In genomic region chr1:54260810-54261209, GRCh38 we compare ENCODE assay signal across 15 cellular contexts.
DNase-seq lines count a peak whose midpoint lies in the region; ATAC-seq and TF ChIP-seq lines count a peak whose summit lies in the region.
"Had no signal": no experiment of that assay in that cellular context is flagged by ENCODE, and none has a peak within 500 bp of the region (broad histone marks: within the 10 kb centered on the region; RNA-seq: fewer than 3 reads in every experiment).

No MANE protein-coding gene starts in this region.

- H3K27me3 ChIP-seq in endodermal cell (ENCODE audit: control insufficient read depth, insufficient read depth, low read length, poor library complexity, severe bottlenecking) = no peaks in the 10 kb centered on the region
- H3K27me3 ChIP-seq: BE2C, SJCRH30 had no signal

- H3K36me3 ChIP-seq in endodermal cell (ENCODE audit: control insufficient read depth, insufficient read depth, low read length) = peaks cover 94% of the 10 kb centered on the region
- H3K36me3 ChIP-seq: BE2C, SJCRH30 had no signal

- WGBS in endodermal cell (ENCODE audit: insufficient coverage in 1 of 2, insufficient read length in 1 of 2), 2 experiments = 95 to 100% methylated on average over 4 to 10 of the region's 10 CpGs

- no peaks in the 10 kb centered on the region for H3K36me3 Mint-ChIP-seq in activated naive CD4-positive, alpha-beta T cell treated with anti-CD3 and anti-CD28 coated beads, Interleukin-2, amount 50 U/mL, for 72 hours
- H3K36me3 Mint-ChIP-seq in activated naive CD4-positive, alpha-beta T cell treated with anti-CD3 and anti-CD28 coated beads, Interleukin-2, amount 10 ng/mL, durations not matched to agents 7 days and 5 days = peaks cover 23% of the 10 kb centered on the region
- peaks cover 68% of the 10 kb centered on the region for H3K36me3 Mint-ChIP-seq in endodermal cell (ENCODE audit: low read depth)

- peak overlapping the region; percentile 16 to 84 for H3K27ac Mint-ChIP-seq in activated naive CD4-positive, alpha-beta T cell treated with anti-CD3 and anti-CD28 coated beads, Interleukin-2, amount 50 U/mL, for 72 hours
- no peak overlapping the region for H3K27ac Mint-ChIP-seq in activated naive CD4-positive, alpha-beta T cell treated with anti-CD3 and anti-CD28 coated beads, Interleukin-2, amount 10 ng/mL, durations not matched to agents 7 days and 5 days
- H3K27ac Mint-ChIP-seq in endodermal cell = peak overlapping the region; percentile 58

- H3K9ac ChIP-seq in endodermal cell (ENCODE audit: extremely low read depth, low read length, poor library complexity, severe bottlenecking) = no peak overlapping the region

- H3K9me3 ChIP-seq in endodermal cell (ENCODE audit: control insufficient read depth, low read length) = no peaks in the 10 kb centered on the region
- H3K9me3 ChIP-seq: BE2C, SJCRH30 had no signal

- CTCF ChIA-PET in activated naive CD4-positive, alpha-beta T cell treated with anti-CD3 and anti-CD28 coated beads, Interleukin-2, amount 10 ng/mL, durations not matched to agents 7 days and 5 days (lab: Charles Lee) = interaction anchor here (1.1 kb wide), 1 partner anchor 25 kb away, joined by 4 read pairs; no protein-coding TSS in a partner anchor

- H3K9me3 Mint-ChIP-seq in activated naive CD4-positive, alpha-beta T cell treated with anti-CD3 and anti-CD28 coated beads, Interleukin-2, amount 50 U/mL, for 72 hours = no peaks in the 10 kb centered on the region
- no peaks in the 10 kb centered on the region for H3K9me3 Mint-ChIP-seq in activated naive CD4-positive, alpha-beta T cell treated with anti-CD3 and anti-CD28 coated beads, Interleukin-2, amount 10 ng/mL, durations not matched to agents 7 days and 5 days
- no peaks in the 10 kb centered on the region for H3K9me3 Mint-ChIP-seq in endodermal cell
- H3K9me3 Mint-ChIP-seq: CD8-positive, alpha-beta memory T cell had no signal

- ATAC-seq in activated naive CD4-positive, alpha-beta T cell treated with anti-CD3 and anti-CD28 coated beads, Interleukin-2, amount 50 U/mL, for 72 hours = no peak

- H3K4me3 Mint-ChIP-seq in activated naive CD4-positive, alpha-beta T cell treated with anti-CD3 and anti-CD28 coated beads, Interleukin-2, amount 10 ng/mL, durations not matched to agents 7 days and 5 days = no peak overlapping the region
- no peak overlapping the region for H3K4me3 Mint-ChIP-seq in endodermal cell
- H3K4me3 Mint-ChIP-seq: CD8-positive, alpha-beta memory T cell had no signal

- no peak for TF ChIP-seq CTCF in endodermal cell (conservative IDR thresholded peaks at IDR 0.05)

- no peak overlapping the region for H3K4me3 ChIP-seq in endodermal cell (ENCODE audit: low read length)
- H3K4me3 ChIP-seq: SJCRH30 had no signal

- no peak for DNase-seq in activated naive CD4-positive, alpha-beta T cell treated with anti-CD3 and anti-CD28 coated beads, Interleukin-2, amount 50 U/mL, for 72 hours (ENCODE audit: low spot score in 2 of 2)
- DNase-seq in activated naive CD4-positive, alpha-beta T cell treated with anti-CD3 and anti-CD28 coated beads, Interleukin-2, amount 10 ng/mL, durations not matched to agents 7 days and 5 days = no peak
- DNase-seq in NCI-H69 (lab: John Stamatoyannopoulos, UW) (peak; percentile 69), endodermal cell (no peak), putamen (ENCODE audit: low spot score) (peak; percentile 47), NCI-H1436 (lab: John Stamatoyannopoulos, UW) (no peak), Kasumi-1 (lab: John Stamatoyannopoulos, UW) (no peak)
- no peak for DNase-seq in effector CD4-positive, alpha-beta T cell
- DNase-seq: BE2C; CD8-positive, alpha-beta memory T cell; GOT3; NCI-H1092 treated with DMSO at 0.1 percent for 48 hours; NCI-H510A; NCI-H774; SJCRH30 had no signal

- peak overlapping the region; percentile 4 for H3K27ac ChIP-seq in endodermal cell (ENCODE audit: low read depth, low read length)
- H3K27ac ChIP-seq: SJCRH30 had no signal

- H3K4me1 Mint-ChIP-seq in activated naive CD4-positive, alpha-beta T cell treated with anti-CD3 and anti-CD28 coated beads, Interleukin-2, amount 10 ng/mL, durations not matched to agents 7 days and 5 days = peaks cover 28% of the 10 kb centered on the region
- peaks cover 16% of the 10 kb centered on the region for H3K4me1 Mint-ChIP-seq in endodermal cell

- no peaks in the 10 kb centered on the region for H3K4me1 ChIP-seq in endodermal cell (ENCODE audit: control insufficient read depth, insufficient read depth, low read length)
- H3K4me1 ChIP-seq: BE2C had no signal

- no peaks in the 10 kb centered on the region for H3K27me3 Mint-ChIP-seq in activated naive CD4-positive, alpha-beta T cell treated with anti-CD3 and anti-CD28 coated beads, Interleukin-2, amount 10 ng/mL, durations not matched to agents 7 days and 5 days
- H3K27me3 Mint-ChIP-seq in endodermal cell (ENCODE audit: insufficient read depth) = no peaks in the 10 kb centered on the region

Comparison
In these comparisons a context has a peak if more than half of its experiments do, and no peak if none do; other contexts are left out.
1. DNase-seq: peak in NCI-H69 (single experiment) and putamen (single experiment); none in activated naive CD4-positive, alpha-beta T cell treated with anti-CD3 and anti-CD28 coated beads, Interleukin-2, amount 50 U/mL, for 72 hours (0 of 2), activated naive CD4-positive, alpha-beta T cell treated with anti-CD3 and anti-CD28 coated beads, Interleukin-2, amount 10 ng/mL, durations not matched to agents 7 days and 5 days (single experiment), endodermal cell (single experiment), NCI-H1436 (single experiment), Kasumi-1 (0 of 2) and effector CD4-positive, alpha-beta T cell (single experiment).